In genomic region chr3:175807175-175807574, GRCh38 we compare ENCODE assay signal across 28 cellular contexts.
"Had no signal": no experiment of that assay in that cellular context is flagged by ENCODE, and none has a peak within 500 bp of the region (broad histone marks: within the 10 kb centered on the region; RNA-seq: fewer than 3 reads in every experiment).

No MANE protein-coding gene starts in this region.

- H3K4me1 ChIP-seq: colonic mucosa, esophagus muscularis mucosa, esophagus squamous epithelium, foreskin keratinocyte, gastrocnemius medialis, gastroesophageal sphincter, heart left ventricle, heart right ventricle had no signal

- H3K4me3 ChIP-seq: colonic mucosa, coronary artery, dorsolateral prefrontal cortex, esophagus muscularis mucosa, esophagus squamous epithelium, gastrocnemius medialis, gastroesophageal sphincter, heart left ventricle, heart right ventricle, hepatocyte had no signal

- H2AFZ ChIP-seq: hepatocyte had no signal

- ATAC-seq: effector memory CD8-positive, alpha-beta T cell; esophagus mucosa; foreskin keratinocyte; gastrocnemius medialis; gastroesophageal sphincter; heart left ventricle; heart right ventricle had no signal

- H3K4me2 ChIP-seq: hepatocyte had no signal

- H3K27me3 ChIP-seq: colonic mucosa, dorsolateral prefrontal cortex, esophagus muscularis mucosa, esophagus squamous epithelium, foreskin keratinocyte, gastrocnemius medialis, gastroesophageal sphincter, heart left ventricle, heart right ventricle, hepatocyte had no signal

- H3K9me3 ChIP-seq: colonic mucosa, esophagus muscularis mucosa, esophagus squamous epithelium, gastrocnemius medialis, gastroesophageal sphincter, heart left ventricle had no signal

- H3K79me2 ChIP-seq: hepatocyte had no signal

- H3K27ac ChIP-seq: colonic mucosa, coronary artery, dorsolateral prefrontal cortex, epithelial cell of prostate, esophagus muscularis mucosa, esophagus squamous epithelium, foreskin keratinocyte, gastrocnemius medialis, gastroesophageal sphincter, heart left ventricle, heart right ventricle, hepatocyte had no signal

- FAIRE-seq: colon, endometrium, endothelial cell of umbilical vein had no signal

- H3K36me3 ChIP-seq: colonic mucosa, esophagus muscularis mucosa, esophagus squamous epithelium, gastrocnemius medialis, gastroesophageal sphincter, heart left ventricle, heart right ventricle had no signal

- DNase-seq: colonic mucosa; cortex of kidney; dermis blood vessel endothelial cell; dorsolateral prefrontal cortex; effector CD4-positive, alpha-beta T cell; effector CD8-positive, alpha-beta T cell; effector memory CD4-positive, alpha-beta T cell; effector memory CD8-positive, alpha-beta T cell; endodermal cell; erythroblast; esophagus squamous epithelium; foreskin fibroblast; foreskin keratinocyte; foreskin melanocyte; gastrocnemius medialis; glutamatergic neuron; head of caudate nucleus; heart left ventricle; heart right ventricle had no signal
